In genomic region chr17:44842748-44843147, GRCh38 we compare ENCODE assay signal across 15 cellular contexts. TPM values are rescaled to one million over a fixed set of nuclear protein-coding genes. Genes with fewer than 3 reads are reported as not detected.
DNase-seq lines count a peak whose midpoint lies in the region; ATAC-seq, FAIRE-seq and TF ChIP-seq lines count a peak whose summit lies in the region.
"Had no signal": no experiment of that assay in that cellular context is flagged by ENCODE, and none has a peak within 500 bp of the region (broad histone marks: within the 10 kb centered on the region; RNA-seq: fewer than 3 reads in every experiment).

No MANE protein-coding gene starts in this region.

- no peak for FAIRE-seq in kidney (lab: Jason Lieb, UNC)

- H3K27me3 ChIP-seq in Caco-2 (replicated peaks; ENCODE audit: control insufficient read depth, insufficient read depth, low read length) (no peaks in the 10 kb centered on the region), gastroesophageal sphincter (no peaks in the 10 kb centered on the region)

- TF ChIP-seq POLR2A in gastroesophageal sphincter (IDR thresholded peaks at IDR 0.05): no peak

- TF ChIP-seq EP300 in gastroesophageal sphincter (IDR thresholded peaks at IDR 0.05): no peak

- H3K4me3 ChIP-seq in Caco-2 (ENCODE audit: low read depth, low read length) (no peak overlapping the region), gastroesophageal sphincter (no peak overlapping the region), mesodermal cell (ENCODE audit: extremely low read depth, insufficient read depth, low read length, poor library complexity, severe bottlenecking) (no peak overlapping the region), kidney (ENCODE audit: low read length in 2 of 2) (no peak overlapping the region)
- H3K4me3 ChIP-seq: gastrocnemius medialis had no signal

- WGBS in gastroesophageal sphincter (ENCODE audit: low coverage in 1 of 2), 2 donors: 40% methylated on average over 5 of the region's 5 CpGs; no CpG with 5 or more reads in 1 of the 2 donors
- WGBS in mesodermal cell (ENCODE audit: insufficient coverage in 2 of 2), 2 experiments: 0 to 71% methylated on average over 1 of the region's 5 CpGs

- POLR2A ChIA-PET in Caco-2 (lab: Charles Lee): no interaction called here

- H3K4me1 Mint-ChIP-seq in Caco-2 (ENCODE audit: low read depth, unreplicated experiment): no peaks in the 10 kb centered on the region
- H3K4me1 Mint-ChIP-seq: memory B cell had no signal

- CTCF ChIA-PET in Caco-2 (lab: Charles Lee): no interaction called here

- no peak overlapping the region for H3K4me3 Mint-ChIP-seq in Caco-2 (ENCODE audit: unreplicated experiment)
- H3K4me3 Mint-ChIP-seq: memory B cell had no signal

- H3K36me3 ChIP-seq in Caco-2 (ENCODE audit: control insufficient read depth, insufficient read depth, low read length) (no peaks in the 10 kb centered on the region), gastroesophageal sphincter (no peaks in the 10 kb centered on the region), mesodermal cell (ENCODE audit: control insufficient read depth, insufficient read depth, low read length) (no peaks in the 10 kb centered on the region), kidney (ENCODE audit: control insufficient read depth in 1 of 2, insufficient read depth in 2 of 2, low read length in 2 of 2) (no peaks in the 10 kb centered on the region)
- H3K36me3 ChIP-seq: gastrocnemius medialis had no signal

- H3K36me3 Mint-ChIP-seq in Caco-2 (ENCODE audit: insufficient read depth, unreplicated experiment): peaks cover 5% of the 10 kb centered on the region
- H3K36me3 Mint-ChIP-seq: memory B cell had no signal

- H3K27ac ChIP-seq in gastroesophageal sphincter: peak overlapping the region in 2 of 4 donors; percentile 23 to 24
- peak overlapping the region; percentile 19 for H3K27ac ChIP-seq in mesodermal cell (ENCODE audit: low read depth, low read length, severe bottlenecking)
- H3K27ac ChIP-seq in kidney (ENCODE audit: low read depth in 2 of 2, low read length in 2 of 2): no peak overlapping the region

- DNase-seq in Caco-2 (no peak), NCI-H2227 treated with DMSO at 0.1 percent for 48 hours (lab: John Stamatoyannopoulos, UW) (peak; percentile 50), GM03348 (ENCODE audit: low spot score) (no peak), kidney (no peak)
- DNase-seq in effector CD4-positive, alpha-beta T cell: no peak
- DNase-seq: activated CD4-positive, CD25-positive, alpha-beta regulatory T cell treated with anti-CD3 and anti-CD28 coated beads, Interleukin-2, amount 50 U/mL, for 72 hours; activated T-cell treated with anti-CD3 and anti-CD28 coated beads, Interleukin-2, amount 50 U/mL, for 1 hour; DND-41; gastrocnemius medialis; NCI-H2171 had no signal

- intact Hi-C loops in Caco-2 (cut with micrococcal nuclease; ENCODE audit: unreplicated experiment) (no loop called here), kidney (cut with DNase I) (no loop called here)

- no peak overlapping the region for H3K9ac ChIP-seq in kidney (ENCODE audit: low read length in 2 of 2)

- H3K9me3 ChIP-seq in Caco-2 (no peaks in the 10 kb centered on the region), gastroesophageal sphincter (no peaks in the 10 kb centered on the region), mesodermal cell (ENCODE audit: control insufficient read depth, low read length) (no peaks in the 10 kb centered on the region), kidney (ENCODE audit: control insufficient read depth in 1 of 2, low read length in 2 of 2) (no peaks in the 10 kb centered on the region)
- H3K9me3 ChIP-seq: gastrocnemius medialis had no signal

- BruUV-seq in Caco-2 (replicated peaks; lab: Mats Ljungman, UMichigan): no TSS peak

- H3K27ac Mint-ChIP-seq in Caco-2 (ENCODE audit: unreplicated experiment): peak overlapping the region; percentile 42
- H3K27ac Mint-ChIP-seq: memory B cell had no signal

- TF ChIP-seq CTCF in Caco-2 (IDR thresholded peaks at IDR 0.05; ENCODE audit: insufficient read depth in 1 of 2, low read depth in 1 of 2, low read length in 1 of 2, severe bottlenecking in 1 of 2, unreplicated experiment in 1 of 2) (no peak), gastroesophageal sphincter (IDR thresholded peaks at IDR 0.05) (no peak), kidney (IDR thresholded peaks at IDR 0.05; ENCODE audit: borderline replicate concordance, extremely low read depth, insufficient read depth) (no peak)

- no peaks in the 10 kb centered on the region for H3K9me3 Mint-ChIP-seq in Caco-2 (ENCODE audit: unreplicated experiment)
- H3K9me3 Mint-ChIP-seq: memory B cell had no signal

- peak; percentile 62 for ATAC-seq in gastroesophageal sphincter
- ATAC-seq in GM21825 (IDR thresholded peaks at IDR 0.05; ENCODE audit: unreplicated experiment): no peak
- ATAC-seq: gastrocnemius medialis had no signal

- no peaks in the 10 kb centered on the region for H3K4me1 ChIP-seq in Caco-2
- peaks cover 0 to 21% (median 0%) of the 10 kb centered on the region in 3 donors for H3K4me1 ChIP-seq in gastroesophageal sphincter
- peaks cover 23% of the 10 kb centered on the region for H3K4me1 ChIP-seq in mesodermal cell (ENCODE audit: control insufficient read depth, insufficient read depth, low read length, poor library complexity, severe bottlenecking)
- no peaks in the 10 kb centered on the region for H3K4me1 ChIP-seq in kidney (ENCODE audit: control insufficient read depth in 1 of 2, insufficient read depth in 1 of 2, low read depth in 1 of 2, low read length in 2 of 2)
- H3K4me1 ChIP-seq: gastrocnemius medialis had no signal

- no peaks in the 10 kb centered on the region for H3K27me3 Mint-ChIP-seq in Caco-2 (ENCODE audit: insufficient read depth, unreplicated experiment)

RNA-seq across cellular contexts. Expression of gene HIGD1B, which starts 4.9 kb away (rescaled TPM):
- total RNA-seq in Caco-2 (2022) (not detected in 2 replicates), gastroesophageal sphincter (1 to 10 TPM; 1.1 to 2.5 (median 1.5) TPM), kidney (2.2 TPM)
- polyA plus RNA-seq in mesodermal cell (2013, experiment 1 of 2): not detected
- not detected for polyA plus RNA-seq in mesodermal cell (2013, experiment 2 of 2)
- polyA plus RNA-seq in kidney (ENCODE audit: insufficient read depth, low read depth, low replicate concordance): 3.2 TPM
- total RNA-seq: dermis microvascular lymphatic vessel endothelial cell had no signal

RNA-seq across cellular contexts. Expression of gene GJC1, which starts 12.7 kb away (rescaled TPM):
- total RNA-seq in Caco-2 (2022) (33.5 and 34.6 TPM in 2 replicates), gastroesophageal sphincter (10 to 100 TPM; 28.2 to 78.3 (median 44.5) TPM), kidney (6.5 TPM)
- polyA plus RNA-seq in mesodermal cell (2013, experiment 1 of 2): 49.1 TPM
- polyA plus RNA-seq in mesodermal cell (2013, experiment 2 of 2): 41.5 TPM
- polyA plus RNA-seq in kidney (ENCODE audit: insufficient read depth, low read depth, low replicate concordance): 1.8 TPM

RNA-seq across cellular contexts. Expression of gene EFTUD2, which starts 56.5 kb away (rescaled TPM):
- total RNA-seq in Caco-2 (2022) (175 and 186 TPM in 2 replicates), gastroesophageal sphincter (10 to 100 TPM; 45.1 to 71.2 (median 57.8) TPM), kidney (98.4 TPM)
- 103 TPM for polyA plus RNA-seq in mesodermal cell (2013, experiment 1 of 2)
- 107 TPM for polyA plus RNA-seq in mesodermal cell (2013, experiment 2 of 2)
- polyA plus RNA-seq in kidney (ENCODE audit: insufficient read depth, low read depth, low replicate concordance): 37.9 TPM
